Comparison of ENCODE assay signal across 21 cellular contexts in genomic region chr2:179559108-179559806, GRCh38.
"Had no signal": no experiment of that assay in that cellular context is flagged by ENCODE, and none has a peak within 500 bp of the region (broad histone marks: within the 10 kb centered on the region; RNA-seq: fewer than 3 reads in every experiment).

No MANE protein-coding gene starts in this region.

- H3K4me1 ChIP-seq: foreskin keratinocyte, tibial artery, vagina had no signal

- H3K4me3 ChIP-seq: coronary artery, heart right ventricle, mucosa of descending colon, ovary, right atrium auricular region, tibial artery, vagina had no signal

- FAIRE-seq: endothelial cell of umbilical vein, keratinocyte had no signal

- H3K27ac ChIP-seq: coronary artery, foreskin keratinocyte, heart right ventricle, ovary, tibial artery, vagina had no signal

- DNase-seq: effector CD4-positive, alpha-beta T cell; endodermal cell; erythroblast; foreskin keratinocyte; heart right ventricle; hypothalamus; left cardiac atrium; mucosa of descending colon; naive thymus-derived CD8-positive, alpha-beta T cell; ovary; stimulated activated CD4-positive, alpha-beta T cell treated with anti-CD3 and anti-CD28 coated beads, Interleukin-4, amount 100 ng/mL, for 1 hour; stimulated activated CD8-positive, alpha-beta memory T cell treated with anti-CD3 and anti-CD28 coated beads, Interleukin-4, amount 100 ng/mL, for 48 hours; stimulated activated naive CD8-positive, alpha-beta T cell treated with anti-CD3 and anti-CD28 coated beads, Interleukin-15, Interleukin-2, amounts not matched to agents 100 U/mL and 50 U/mL, for 24 hours; tibial artery; upper lobe of left lung had no signal

- ATAC-seq: foreskin keratinocyte; heart right ventricle; left cardiac atrium; mucosa of descending colon; naive thymus-derived CD8-positive, alpha-beta T cell; stimulated activated effector memory CD8-positive, alpha-beta T cell treated with anti-CD3 and anti-CD28 coated beads, Interleukin-12 subunit alpha, Interleukin-12 subunit beta, amount 100 ng/mL, for 72 hours; stimulated activated naive CD8-positive, alpha-beta T cell treated with anti-CD3 and anti-CD28 coated beads, Interleukin-15, Interleukin-2, amounts not matched to agents 100 U/mL and 50 U/mL, for 24 hours had no signal

- H3K27me3 ChIP-seq: foreskin keratinocyte, heart right ventricle, ovary, right atrium auricular region, tibial artery, upper lobe of left lung, vagina had no signal

- H3K9me3 ChIP-seq: mucosa of descending colon, ovary, right atrium auricular region, tibial artery, upper lobe of left lung had no signal

- H3K36me3 ChIP-seq: heart right ventricle, ovary, right atrium auricular region, tibial artery, upper lobe of left lung, vagina had no signal
